In genomic region chr1:20634594-20635084, GRCh38 we compare ENCODE assay signal across 8 cellular contexts. TPM values are rescaled to one million over a fixed set of nuclear protein-coding genes. Genes with fewer than 3 reads are reported as not detected.
DNase-seq lines count a peak whose midpoint lies in the region; ATAC-seq and TF ChIP-seq lines count a peak whose summit lies in the region.

No MANE protein-coding gene starts in this region.

- H3K9me3 ChIP-seq in left ventricle myocardium inferior (replicated peaks) (no peaks in the 10 kb centered on the region), psoas muscle (no peaks in the 10 kb centered on the region)

- H3K36me3 ChIP-seq in left ventricle myocardium inferior (peaks cover 34% of the 10 kb centered on the region), psoas muscle (ENCODE audit: insufficient read depth in 1 of 2, low read depth in 1 of 2) (peaks cover 0 to 27% of the 10 kb centered on the region in 2 donors)

- intact Hi-C loops in left ventricle myocardium inferior (cut with micrococcal nuclease) = loop anchor here (5.0 kb wide), 1 partner anchor 57 kb away; no protein-coding TSS in a partner anchor
- intact Hi-C loops in psoas muscle (cut with DNase I) = loop anchor here (5.0 kb wide), 2 partner anchors 57 to 112 kb away; no protein-coding TSS in a partner anchor

- WGBS in psoas muscle, 3 donors = 3 to 6% (median 4%) methylated on average over 4 of the region's 4 CpGs

- ATAC-seq in psoas muscle = peak; percentile 82 to 87 (median 86)

- no peaks in the 10 kb centered on the region for H3K36me3 Mint-ChIP-seq in activated naive CD8-positive, alpha-beta T cell

- no peaks in the 10 kb centered on the region for H3K27me3 Mint-ChIP-seq in activated naive CD8-positive, alpha-beta T cell

- H3K27ac ChIP-seq in left ventricle myocardium inferior (replicated peaks) (peak overlapping the region; percentile 100), psoas muscle (peak overlapping the region; percentile 96)

- H3K4me3 ChIP-seq in left ventricle myocardium inferior = peak overlapping the region; percentile 100
- peak overlapping the region; percentile 88 for H3K4me3 ChIP-seq in psoas muscle

- no peaks in the 10 kb centered on the region for H3K9me3 Mint-ChIP-seq in activated naive CD8-positive, alpha-beta T cell (ENCODE audit: low read depth)

- H3K4me1 ChIP-seq in left ventricle myocardium inferior (peaks cover 42% of the 10 kb centered on the region), psoas muscle (peaks cover 19% of the 10 kb centered on the region)

- no peaks in the 10 kb centered on the region for H3K27me3 ChIP-seq in left ventricle myocardium inferior (ENCODE audit: low read depth)
- H3K27me3 ChIP-seq in psoas muscle (ENCODE audit: insufficient read depth in 3 of 3, low read length in 2 of 3) = no peaks in the 10 kb centered on the region

- no peak for TF ChIP-seq CTCF in left ventricle myocardium inferior (IDR thresholded peaks at IDR 0.05; ENCODE audit: borderline replicate concordance)
- no peak for TF ChIP-seq CTCF in psoas muscle (IDR thresholded peaks at IDR 0.05)

- H3K4me3 Mint-ChIP-seq in activated naive CD8-positive, alpha-beta T cell = peak overlapping the region; percentile 84

- H3K4me1 Mint-ChIP-seq in activated naive CD8-positive, alpha-beta T cell (ENCODE audit: low read depth) = peaks cover 16% of the 10 kb centered on the region

- peak overlapping the region; percentile 47 for H3K27ac Mint-ChIP-seq in activated naive CD8-positive, alpha-beta T cell

- DNase-seq in NCI-H526 (lab: John Stamatoyannopoulos, UW) (peak; percentile 6 to 35), NCI-H526 treated with DMSO at 0.1 percent for 48 hours (lab: John Stamatoyannopoulos, UW) (no peak), NCI-H510A treated with DMSO at 0.1 percent for 48 hours (lab: John Stamatoyannopoulos, UW) (peak; percentile 92), left ventricle myocardium inferior (no peak), psoas muscle (peak; percentile 48 to 81), SW 1271 (lab: John Stamatoyannopoulos, UW) (no peak)
- no peak for DNase-seq in activated CD8-positive, alpha-beta memory T cell treated with anti-CD3 and anti-CD28 coated beads for 24 hours

RNA-seq across cellular contexts. Expression of gene PINK1, which starts 1.4 kb away (rescaled TPM):
- total RNA-seq in left ventricle myocardium inferior = 250 TPM
- total RNA-seq in psoas muscle = 100 to 1,000 TPM; 219 to 416 (median 390) TPM
- 100 to 1,000 TPM; 218 to 506 (median 276) TPM for polyA plus RNA-seq in psoas muscle

RNA-seq across cellular contexts. Expression of gene DDOST, which starts 26.5 kb away (rescaled TPM):
- total RNA-seq in left ventricle myocardium inferior (120 TPM), psoas muscle (10 to 100 TPM; 43.0 to 70.2 (median 61.7) TPM)
- polyA plus RNA-seq in psoas muscle = 10 to 100 TPM; 63.3 to 97.1 (median 87.7) TPM

RNA-seq across cellular contexts. Expression of gene CDA, which starts 45.7 kb away (rescaled TPM):
- 2.0 TPM for total RNA-seq in left ventricle myocardium inferior
- total RNA-seq in psoas muscle = 1 to 10 TPM; 1.0 to 2.0 (median 1.8) TPM
- polyA plus RNA-seq in psoas muscle = 1 to 10 TPM; 1.2 to 2.5 (median 1.2) TPM

Comparison
In these comparisons a context has a peak if more than half of its experiments do, and no peak if none do; other contexts are left out.
1. DNase-seq: peak in NCI-H526 (2 of 2), NCI-H510A treated with DMSO at 0.1 percent for 48 hours (single experiment) and psoas muscle (2 of 2); none in NCI-H526 treated with DMSO at 0.1 percent for 48 hours (single experiment), left ventricle myocardium inferior (single experiment), SW 1271 (0 of 2) and activated CD8-positive, alpha-beta memory T cell treated with anti-CD3 and anti-CD28 coated beads for 24 hours (single experiment).